In the genomic region with DNA sequence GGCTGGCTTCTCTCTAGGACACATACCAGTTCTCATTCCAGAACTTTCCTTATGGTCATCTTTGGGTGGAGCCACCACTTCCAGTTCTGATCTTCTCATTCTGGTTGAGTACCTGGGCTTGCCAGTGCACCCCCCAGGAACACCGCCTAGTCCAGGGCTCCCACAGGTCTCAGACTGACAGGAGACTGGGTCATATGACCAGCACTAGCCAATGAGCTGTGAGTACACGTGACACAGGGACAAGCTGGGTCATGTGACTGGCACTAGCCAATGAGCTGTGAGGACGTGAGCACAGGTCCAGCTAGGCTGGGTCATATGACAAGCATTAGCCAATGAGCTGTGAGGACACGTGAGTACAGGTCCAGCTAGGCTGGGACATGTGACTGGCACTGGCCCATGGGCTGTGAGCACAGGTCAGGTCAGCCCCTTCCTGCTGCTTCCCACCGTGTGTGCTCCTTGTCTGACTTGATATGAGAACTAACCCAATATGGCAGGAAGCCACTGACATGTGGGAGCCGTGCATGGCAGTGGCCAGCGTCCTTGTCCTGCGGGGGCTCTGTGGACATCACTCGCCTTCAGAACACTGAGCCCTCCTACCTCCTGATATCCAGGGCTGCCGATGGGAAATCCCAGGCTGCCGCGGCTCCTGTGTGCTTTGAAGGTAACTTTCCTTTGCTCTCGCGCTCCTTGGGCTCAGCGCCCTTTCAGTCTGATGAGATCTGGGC, we compare ENCODE assay signal across 1 cellular context.
TF ChIP-seq lines count a peak whose summit lies in the region.

No MANE protein-coding gene starts in this region.

TF ChIP-seq in K562, 482 proteins besides CTCF, POLR2A, EP300 and RAD21 (continued from another document and continues in another):
- TF ChIP-seq E2F1 (CRISPR knock-in tag; IDR thresholded peaks at IDR 0.05): no peak
- no peak for TF ChIP-seq NCOA1 (IDR thresholded peaks at IDR 0.05; ENCODE audit: low read depth)
- no peak for TF ChIP-seq GABPB1 (CRISPR knock-in tag; IDR thresholded peaks at IDR 0.05)
- no peak for TF ChIP-seq KLF13 (tag; IDR thresholded peaks at IDR 0.05; ENCODE audit: borderline replicate concordance, low read depth)
- no peak for TF ChIP-seq CBFA2T3 (IDR thresholded peaks at IDR 0.05)
- no peak for TF ChIP-seq NFXL1 (CRISPR knock-in tag; IDR thresholded peaks at IDR 0.05)
- TF ChIP-seq STAT5B (CRISPR knock-in tag; IDR thresholded peaks at IDR 0.05): no peak
- TF ChIP-seq RBM34 (IDR thresholded peaks at IDR 0.05; ENCODE audit: borderline replicate concordance, insufficient read depth, low read length): no peak
- TF ChIP-seq E2F6 (IDR thresholded peaks at IDR 0.05; ENCODE audit: borderline replicate concordance in 1 of 2, extremely low read depth in 1 of 2, insufficient read depth in 1 of 2, insufficient read length in 1 of 2, low read depth in 1 of 2, low read length in 1 of 2, poor library complexity in 1 of 2, severe bottlenecking in 1 of 2): peak; percentile 23 to 59
- TF ChIP-seq HMG20A (CRISPR knock-in tag; conservative IDR thresholded peaks at IDR 0.05): no peak
- no peak for TF ChIP-seq SAFB (IDR thresholded peaks at IDR 0.05; ENCODE audit: borderline replicate concordance, low read depth, low read length)
- TF ChIP-seq SLC30A9 (CRISPR knock-in tag; IDR thresholded peaks at IDR 0.05): no peak
- TF ChIP-seq ZNF197 (CRISPR knock-in tag; IDR thresholded peaks at IDR 0.05; ENCODE audit: low read depth): 0 out of 2 replicates have a peak, but pooled peaks have one; percentile 40
- TF ChIP-seq IRF1 (CRISPR knock-in tag; IDR thresholded peaks at IDR 0.05; ENCODE audit: borderline replicate concordance): no peak
- TF ChIP-seq, protein P1, sequence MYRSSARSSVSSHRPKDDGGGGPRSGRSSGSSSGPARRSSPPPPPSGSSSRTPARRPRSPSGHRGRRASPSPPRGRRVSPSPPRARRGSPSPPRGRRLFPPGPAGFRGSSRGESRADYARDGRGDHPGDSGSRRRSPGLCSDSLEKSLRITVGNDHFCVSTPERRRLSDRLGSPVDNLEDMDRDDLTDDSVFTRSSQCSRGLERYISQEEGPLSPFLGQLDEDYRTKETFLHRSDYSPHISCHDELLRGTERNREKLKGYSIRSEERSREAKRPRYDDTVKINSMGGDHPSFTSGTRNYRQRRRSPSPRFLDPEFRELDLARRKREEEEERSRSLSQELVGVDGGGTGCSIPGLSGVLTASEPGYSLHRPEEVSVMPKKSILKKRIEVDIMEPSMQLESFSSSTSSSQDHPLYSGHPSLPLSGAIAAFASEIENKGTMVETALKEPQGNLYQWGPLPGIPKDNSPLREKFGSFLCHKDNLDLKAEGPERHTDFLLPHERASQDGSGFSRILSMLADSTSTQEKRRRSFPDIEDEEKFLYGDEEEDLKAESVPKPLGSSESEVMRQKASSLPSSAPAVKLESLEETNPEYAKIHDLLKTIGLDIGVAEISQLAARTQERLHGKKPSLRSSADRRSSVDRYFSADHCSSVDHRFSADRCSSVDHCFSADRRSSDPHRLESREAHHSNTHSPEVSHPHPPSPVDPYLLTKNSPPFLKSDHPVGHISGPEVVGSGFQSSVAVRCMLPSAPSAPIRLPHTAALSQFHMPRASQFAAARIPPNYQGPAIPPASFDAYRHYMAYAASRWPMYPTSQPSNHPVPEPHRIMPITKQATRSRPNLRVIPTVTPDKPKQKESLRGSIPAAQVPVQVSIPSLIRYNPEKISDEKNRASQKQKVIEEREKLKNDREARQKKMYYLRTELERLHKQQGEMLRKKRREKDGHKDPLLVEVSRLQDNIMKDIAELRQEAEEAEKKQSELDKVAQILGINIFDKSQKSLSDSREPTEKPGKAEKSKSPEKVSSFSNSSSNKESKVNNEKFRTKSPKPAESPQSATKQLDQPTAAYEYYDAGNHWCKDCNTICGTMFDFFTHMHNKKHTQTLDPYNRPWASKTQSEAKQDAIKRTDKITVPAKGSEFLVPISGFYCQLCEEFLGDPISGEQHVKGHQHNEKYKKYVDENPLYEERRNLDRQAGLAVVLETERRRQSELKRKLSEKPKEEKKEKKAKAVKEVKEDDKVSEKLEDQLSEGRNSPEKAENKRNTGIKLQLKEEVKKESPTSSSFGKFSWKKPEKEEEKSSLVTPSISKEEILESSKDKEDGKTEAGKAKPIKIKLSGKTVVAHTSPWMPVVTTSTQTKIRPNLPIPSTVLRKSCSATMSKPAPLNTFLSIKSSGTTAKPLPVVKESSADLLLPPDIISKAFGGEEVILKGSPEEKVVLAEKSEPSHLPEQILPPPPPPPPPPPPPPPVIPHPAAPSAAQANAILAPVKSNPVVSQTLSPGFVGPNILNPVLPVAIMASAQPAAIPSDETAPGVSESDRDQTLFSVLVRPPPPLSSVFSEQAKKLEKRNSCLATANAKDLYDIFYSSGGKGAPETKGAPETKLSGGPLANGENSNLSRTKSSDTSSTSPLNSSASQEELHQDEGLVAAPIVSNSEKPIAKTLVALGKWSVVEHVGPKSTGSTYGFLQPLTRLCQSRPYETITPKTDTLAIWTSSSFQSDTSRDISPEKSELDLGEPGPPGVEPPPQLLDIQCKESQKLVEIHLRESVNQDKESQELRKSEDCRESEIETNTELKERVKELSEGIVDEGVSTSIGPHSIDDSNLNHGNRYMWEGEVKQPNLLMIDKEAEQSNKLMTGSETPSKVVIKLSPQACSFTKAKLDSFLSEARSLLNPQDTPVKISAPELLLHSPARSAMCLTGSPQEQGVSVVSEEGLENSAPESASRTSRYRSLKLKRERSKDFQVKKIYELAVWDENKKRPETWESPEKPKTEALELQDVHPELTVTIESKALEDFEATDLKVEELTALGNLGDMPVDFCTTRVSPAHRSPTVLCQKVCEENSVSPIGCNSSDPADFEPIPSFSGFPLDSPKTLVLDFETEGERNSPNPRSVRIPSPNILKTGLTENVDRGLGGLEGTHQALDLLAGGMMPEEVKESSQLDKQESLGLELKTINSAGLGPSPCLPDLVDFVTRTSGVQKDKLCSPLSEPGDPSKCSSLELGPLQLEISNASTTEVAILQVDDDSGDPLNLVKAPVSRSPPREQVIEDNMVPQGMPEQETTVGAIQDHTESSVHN (IDR thresholded peaks at IDR 0.05; ENCODE audit: borderline replicate concordance in 1 of 2, low read depth in 1 of 2): no peak
- TF ChIP-seq, protein P2, sequence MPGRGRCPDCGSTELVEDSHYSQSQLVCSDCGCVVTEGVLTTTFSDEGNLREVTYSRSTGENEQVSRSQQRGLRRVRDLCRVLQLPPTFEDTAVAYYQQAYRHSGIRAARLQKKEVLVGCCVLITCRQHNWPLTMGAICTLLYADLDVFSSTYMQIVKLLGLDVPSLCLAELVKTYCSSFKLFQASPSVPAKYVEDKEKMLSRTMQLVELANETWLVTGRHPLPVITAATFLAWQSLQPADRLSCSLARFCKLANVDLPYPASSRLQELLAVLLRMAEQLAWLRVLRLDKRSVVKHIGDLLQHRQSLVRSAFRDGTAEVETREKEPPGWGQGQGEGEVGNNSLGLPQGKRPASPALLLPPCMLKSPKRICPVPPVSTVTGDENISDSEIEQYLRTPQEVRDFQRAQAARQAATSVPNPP (IDR thresholded peaks at IDR 0.05; ENCODE audit: borderline replicate concordance, insufficient read depth, insufficient read length): no peak
- TF ChIP-seq SOX6 (IDR thresholded peaks at IDR 0.05): no peak
- TF ChIP-seq ZNF239 (CRISPR knock-in tag; IDR thresholded peaks at IDR 0.05): no peak
- TF ChIP-seq ZNF444 (CRISPR knock-in tag; IDR thresholded peaks at IDR 0.05): no peak
- TF ChIP-seq ZNF57 (CRISPR knock-in tag; IDR thresholded peaks at IDR 0.05): no peak
- TF ChIP-seq ZNF354B (CRISPR knock-in tag; IDR thresholded peaks at IDR 0.05): no peak
- no peak for TF ChIP-seq SMARCE1 (IDR thresholded peaks at IDR 0.05)
- no peak for TF ChIP-seq GATA2 (CRISPR knock-in tag; IDR thresholded peaks at IDR 0.05)
- TF ChIP-seq MCM2 (IDR thresholded peaks at IDR 0.05; ENCODE audit: low read depth): no peak
- TF ChIP-seq ZNF274 (IDR thresholded peaks at IDR 0.05; ENCODE audit: borderline replicate concordance, low read depth, low read length): no peak
- TF ChIP-seq TEAD4 (IDR thresholded peaks at IDR 0.05; ENCODE audit: low read length): no peak
- TF ChIP-seq TEAD4 (CRISPR knock-in tag; IDR thresholded peaks at IDR 0.05; ENCODE audit: borderline replicate concordance): no peak
- no peak for TF ChIP-seq ZNF668 (CRISPR knock-in tag; IDR thresholded peaks at IDR 0.05)
- TF ChIP-seq, protein P3, sequence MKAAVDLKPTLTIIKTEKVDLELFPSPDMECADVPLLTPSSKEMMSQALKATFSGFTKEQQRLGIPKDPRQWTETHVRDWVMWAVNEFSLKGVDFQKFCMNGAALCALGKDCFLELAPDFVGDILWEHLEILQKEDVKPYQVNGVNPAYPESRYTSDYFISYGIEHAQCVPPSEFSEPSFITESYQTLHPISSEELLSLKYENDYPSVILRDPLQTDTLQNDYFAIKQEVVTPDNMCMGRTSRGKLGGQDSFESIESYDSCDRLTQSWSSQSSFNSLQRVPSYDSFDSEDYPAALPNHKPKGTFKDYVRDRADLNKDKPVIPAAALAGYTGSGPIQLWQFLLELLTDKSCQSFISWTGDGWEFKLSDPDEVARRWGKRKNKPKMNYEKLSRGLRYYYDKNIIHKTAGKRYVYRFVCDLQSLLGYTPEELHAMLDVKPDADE (conservative IDR thresholded peaks at IDR 0.05; ENCODE audit: control insufficient read depth, low read depth, low read length): no peak
- no peak for TF ChIP-seq ZNF121 (CRISPR knock-in tag; conservative IDR thresholded peaks at IDR 0.05)
- TF ChIP-seq, protein P4, sequence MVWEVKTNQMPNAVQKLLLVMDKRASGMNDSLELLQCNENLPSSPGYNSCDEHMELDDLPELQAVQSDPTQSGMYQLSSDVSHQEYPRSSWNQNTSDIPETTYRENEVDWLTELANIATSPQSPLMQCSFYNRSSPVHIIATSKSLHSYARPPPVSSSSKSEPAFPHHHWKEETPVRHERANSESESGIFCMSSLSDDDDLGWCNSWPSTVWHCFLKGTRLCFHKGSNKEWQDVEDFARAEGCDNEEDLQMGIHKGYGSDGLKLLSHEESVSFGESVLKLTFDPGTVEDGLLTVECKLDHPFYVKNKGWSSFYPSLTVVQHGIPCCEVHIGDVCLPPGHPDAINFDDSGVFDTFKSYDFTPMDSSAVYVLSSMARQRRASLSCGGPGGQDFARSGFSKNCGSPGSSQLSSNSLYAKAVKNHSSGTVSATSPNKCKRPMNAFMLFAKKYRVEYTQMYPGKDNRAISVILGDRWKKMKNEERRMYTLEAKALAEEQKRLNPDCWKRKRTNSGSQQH (CRISPR knock-in tag; IDR thresholded peaks at IDR 0.05): peak; percentile 11; the same call in 1 of the 2 replicates
- no peak for TF ChIP-seq CCAR2 (IDR thresholded peaks at IDR 0.05; ENCODE audit: low read depth, low read length)
- no peak for TF ChIP-seq CAMTA2 (CRISPR knock-in tag; conservative IDR thresholded peaks at IDR 0.05)
- no peak for TF ChIP-seq ZNF778 (CRISPR knock-in tag; IDR thresholded peaks at IDR 0.05)
- no peak for TF ChIP-seq NFIC (IDR thresholded peaks at IDR 0.05)
- TF ChIP-seq ZNF408 (CRISPR knock-in tag; IDR thresholded peaks at IDR 0.05; ENCODE audit: low read depth): no peak
- TF ChIP-seq ZBTB9 (CRISPR knock-in tag; IDR thresholded peaks at IDR 0.05): peak; percentile 55; the same call in 1 of the 2 replicates
- TF ChIP-seq ZNF140 (CRISPR knock-in tag; IDR thresholded peaks at IDR 0.05): no peak
- TF ChIP-seq STAG1 (CRISPR knock-in tag; IDR thresholded peaks at IDR 0.05; ENCODE audit: borderline replicate concordance): no peak
- TF ChIP-seq FOXM1 (IDR thresholded peaks at IDR 0.05; ENCODE audit: low read depth): no peak
- TF ChIP-seq FOXM1 (CRISPR knock-in tag; IDR thresholded peaks at IDR 0.05; ENCODE audit: low read depth): no peak
- no peak for TF ChIP-seq TEAD2 (tag; IDR thresholded peaks at IDR 0.05)
- TF ChIP-seq KAT7 (CRISPR knock-in tag; IDR thresholded peaks at IDR 0.05; ENCODE audit: borderline replicate concordance): no peak
- TF ChIP-seq, protein P5, sequence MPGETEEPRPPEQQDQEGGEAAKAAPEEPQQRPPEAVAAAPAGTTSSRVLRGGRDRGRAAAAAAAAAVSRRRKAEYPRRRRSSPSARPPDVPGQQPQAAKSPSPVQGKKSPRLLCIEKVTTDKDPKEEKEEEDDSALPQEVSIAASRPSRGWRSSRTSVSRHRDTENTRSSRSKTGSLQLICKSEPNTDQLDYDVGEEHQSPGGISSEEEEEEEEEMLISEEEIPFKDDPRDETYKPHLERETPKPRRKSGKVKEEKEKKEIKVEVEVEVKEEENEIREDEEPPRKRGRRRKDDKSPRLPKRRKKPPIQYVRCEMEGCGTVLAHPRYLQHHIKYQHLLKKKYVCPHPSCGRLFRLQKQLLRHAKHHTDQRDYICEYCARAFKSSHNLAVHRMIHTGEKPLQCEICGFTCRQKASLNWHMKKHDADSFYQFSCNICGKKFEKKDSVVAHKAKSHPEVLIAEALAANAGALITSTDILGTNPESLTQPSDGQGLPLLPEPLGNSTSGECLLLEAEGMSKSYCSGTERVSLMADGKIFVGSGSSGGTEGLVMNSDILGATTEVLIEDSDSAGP (CRISPR knock-in tag; IDR thresholded peaks at IDR 0.05): no peak
- TF ChIP-seq BDP1 (IDR thresholded peaks at IDR 0.05; ENCODE audit: insufficient read depth, insufficient read length): no peak
- no peak for TF ChIP-seq NCOA2 (IDR thresholded peaks at IDR 0.05; ENCODE audit: partially characterized antibody in 2 of 2)
- TF ChIP-seq ZNF76 (CRISPR knock-in tag; IDR thresholded peaks at IDR 0.05; ENCODE audit: borderline replicate concordance): no peak
